1 cellular context compared by ENCODE assay signal in genomic region chr13:109220631-109221030, GRCh38.
TF ChIP-seq lines count a peak whose summit lies in the region.

No MANE protein-coding gene starts in this region.

TF ChIP-seq in H1, 55 proteins besides CTCF, POLR2A, EP300 and RAD21:
- TF ChIP-seq EZH2 (IDR thresholded peaks at IDR 0.05; ENCODE audit: low read depth, low read length, severe bottlenecking) (no peak), MAFK (IDR thresholded peaks at IDR 0.05; ENCODE audit: low read depth, low read length) (no peak), MAX (IDR thresholded peaks at IDR 0.05) (no peak), CHD1 (IDR thresholded peaks at IDR 0.05; ENCODE audit: low read depth, low read length) (no peak)
